In the genomic region with DNA sequence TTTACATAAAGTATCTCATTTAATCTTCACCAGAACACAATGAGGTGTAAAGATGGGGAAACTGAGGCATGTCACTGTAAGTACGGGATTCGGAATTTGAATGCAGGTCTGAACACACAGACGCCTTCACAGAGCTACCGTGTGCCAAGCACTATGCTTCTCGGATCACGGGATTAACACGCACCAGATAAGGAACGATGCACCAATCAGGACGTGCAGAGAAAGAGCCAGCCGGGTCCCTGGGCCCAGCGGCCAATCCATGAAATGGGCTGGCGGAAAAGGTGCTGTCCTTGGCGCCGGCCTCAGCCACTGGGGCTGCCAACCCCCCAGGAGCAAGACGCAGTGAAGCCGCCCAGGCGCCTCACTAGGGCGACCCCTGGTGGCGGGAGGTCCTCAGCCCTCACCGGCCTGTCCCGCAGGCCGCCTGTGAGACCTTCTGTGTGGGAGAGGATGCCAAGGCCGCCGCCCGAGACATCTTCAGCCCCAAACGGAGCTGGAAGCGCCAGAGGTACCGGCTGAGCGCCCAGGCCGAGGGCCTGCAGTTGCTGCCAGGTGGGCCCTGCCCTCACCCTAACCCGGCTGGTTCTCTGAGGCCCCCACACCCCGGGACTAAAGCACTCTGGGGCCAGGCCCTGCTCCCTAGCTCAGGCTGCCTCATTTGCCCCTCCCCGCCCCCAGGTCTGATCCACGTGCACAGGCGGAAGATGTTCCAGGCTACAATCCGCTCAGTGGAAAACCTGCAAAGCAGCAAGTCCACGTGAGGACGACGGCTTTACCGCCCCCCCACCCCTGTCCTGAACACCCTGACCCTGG, we compare ENCODE assay signal across 6 cellular contexts. TPM values are rescaled to one million over a fixed set of nuclear protein-coding genes. Genes with fewer than 3 reads are reported as not detected.
DNase-seq lines count a peak whose midpoint lies in the region; ATAC-seq lines count a peak whose summit lies in the region.

No MANE protein-coding gene starts in this region.

- intact Hi-C loops in left ventricle myocardium superior (cut with micrococcal nuclease): no loop called here

- peak; percentile 69 for ATAC-seq in HG03108 (IDR thresholded peaks at IDR 0.05; ENCODE audit: unreplicated experiment)
- ATAC-seq in left ventricle myocardium superior: peak; percentile 73

- DNase-seq in COLO829 (ENCODE audit: low spot score) (peak; percentile 62), left ventricle myocardium superior (peak; percentile 85), NCI-H1048 (lab: John Stamatoyannopoulos, UW) (no peak)
- DNase-seq in activated CD8-positive, alpha-beta memory T cell treated with anti-CD3 and anti-CD28 coated beads for 24 hours: peak; percentile 93
- DNase-seq in stimulated activated CD8-positive, alpha-beta memory T cell treated with anti-CD3 and anti-CD28 coated beads, Interleukin-15, amount 100 ng/mL, for 1 hour (ENCODE audit: low read depth): peak; percentile 60

RNA-seq across cellular contexts. Expression of a gene that starts 15.6 kb away (rescaled TPM):
- total RNA-seq in left ventricle myocardium superior: not detected

RNA-seq across cellular contexts. Expression of a gene that starts 17.9 kb away (rescaled TPM):
- 10.9 TPM for total RNA-seq in left ventricle myocardium superior

RNA-seq across cellular contexts. Expression of a gene that starts 19.5 kb away (rescaled TPM):
- total RNA-seq in left ventricle myocardium superior: 29.7 TPM

RNA-seq across cellular contexts. Expression of a gene that starts 30.6 kb away (rescaled TPM):
- 107 TPM for total RNA-seq in left ventricle myocardium superior

RNA-seq across cellular contexts. Expression of a gene that starts 39.6 kb away (rescaled TPM):
- 8.6 TPM for total RNA-seq in left ventricle myocardium superior
